1 cellular context compared by ENCODE assay signal in genomic region chr6:116615937-116616756, GRCh38.
TF ChIP-seq lines count a peak whose summit lies in the region.

Gene RSPH4A, plus strand, starts transcription at chr6:116616479. Its CDS starts 145 bp downstream, at chr6:116616624.

TF ChIP-seq in HEK293, 187 proteins besides CTCF, POLR2A, EP300 and RAD21 (continued from another document and continues in another):
- TF ChIP-seq ZBTB11 (tag by site-specific recombination; conservative IDR thresholded peaks at IDR 0.05; ENCODE audit: low read depth) (0 out of 2 replicates have a peak, but pooled peaks have one; percentile 28), SALL2 (tag by site-specific recombination; IDR thresholded peaks at IDR 0.05; ENCODE audit: borderline replicate concordance) (no peak), ZNF701 (tag by site-specific recombination; IDR thresholded peaks at IDR 0.05) (no peak), ZFP3 (tag by site-specific recombination; IDR thresholded peaks at IDR 0.05; ENCODE audit: low read depth) (no peak), ZNF488 (tag by site-specific recombination; IDR thresholded peaks at IDR 0.05) (no peak), ZNF600 (tag by site-specific recombination; IDR thresholded peaks at IDR 0.05) (peak; percentile 100), ZNF521 (tag by site-specific recombination; IDR thresholded peaks at IDR 0.05) (no peak), ZNF704 (tag by site-specific recombination; IDR thresholded peaks at IDR 0.05) (no peak), ZNF391 (tag by site-specific recombination; IDR thresholded peaks at IDR 0.05; ENCODE audit: borderline replicate concordance, low read depth) (peak; percentile 82; the same call in 1 of the 2 replicates), ZSCAN16 (tag by site-specific recombination; IDR thresholded peaks at IDR 0.05) (peak; percentile 51; the same call in 1 of the 2 replicates), ZNF211 (tag by site-specific recombination; IDR thresholded peaks at IDR 0.05; ENCODE audit: low read depth) (no peak), ZNF561 (tag by site-specific recombination; IDR thresholded peaks at IDR 0.05; ENCODE audit: borderline replicate concordance) (no peak), ZNF530 (tag by site-specific recombination; IDR thresholded peaks at IDR 0.05; ENCODE audit: low read depth) (no peak), ZFP69B (tag by site-specific recombination; IDR thresholded peaks at IDR 0.05) (peak; percentile 75), PRDM10 (tag by site-specific recombination; IDR thresholded peaks at IDR 0.05) (peak; percentile 93), SP2 (tag by site-specific recombination; IDR thresholded peaks at IDR 0.05) (peak; percentile 89), ZNF266 (tag by site-specific recombination; IDR thresholded peaks at IDR 0.05; ENCODE audit: low read depth) (no peak), ZNF645 (tag by site-specific recombination; IDR thresholded peaks at IDR 0.05) (no peak), ZNF26 (tag by site-specific recombination; IDR thresholded peaks at IDR 0.05) (no peak), ZNF555 (tag by site-specific recombination; conservative IDR thresholded peaks at IDR 0.05) (no peak), ZBTB8A (tag by site-specific recombination; IDR thresholded peaks at IDR 0.05) (peak; percentile 22; the same call in 1 of the 2 replicates), ZNF639 (tag by site-specific recombination; IDR thresholded peaks at IDR 0.05) (peak; percentile 86), ZBTB21 (tag by site-specific recombination; IDR thresholded peaks at IDR 0.05) (no peak), MEIS1 (CRISPR knock-in tag; IDR thresholded peaks at IDR 0.05; ENCODE audit: borderline replicate concordance) (no peak), ZNF394 (tag by site-specific recombination; IDR thresholded peaks at IDR 0.05; ENCODE audit: borderline replicate concordance) (no peak), ELK4 (IDR thresholded peaks at IDR 0.05; ENCODE audit: borderline replicate concordance, low read depth, low read length) (no peak), ZNF624 (tag by site-specific recombination; IDR thresholded peaks at IDR 0.05) (no peak), ZNF544 (tag by site-specific recombination; IDR thresholded peaks at IDR 0.05) (no peak), ZNF10 (tag by site-specific recombination; IDR thresholded peaks at IDR 0.05) (no peak), ZNF621 (tag by site-specific recombination; IDR thresholded peaks at IDR 0.05) (no peak), ZNF629 (tag by site-specific recombination; IDR thresholded peaks at IDR 0.05) (peak; percentile 39; the same call in 1 of the 2 replicates), KLF9 (tag by site-specific recombination; IDR thresholded peaks at IDR 0.05; ENCODE audit: low read depth) (no peak), ZNF433 (tag by site-specific recombination; IDR thresholded peaks at IDR 0.05; ENCODE audit: low read depth) (no peak), ZNF169 (tag by site-specific recombination; IDR thresholded peaks at IDR 0.05) (no peak), YY2 (tag by site-specific recombination; IDR thresholded peaks at IDR 0.05) (peak; percentile 82), HOXA7 (CRISPR knock-in tag; IDR thresholded peaks at IDR 0.05; ENCODE audit: borderline replicate concordance) (no peak), ZNF248 (tag by site-specific recombination; IDR thresholded peaks at IDR 0.05) (no peak), ZNF280C (tag by site-specific recombination; IDR thresholded peaks at IDR 0.05) (no peak), ZNF184 (tag by site-specific recombination; IDR thresholded peaks at IDR 0.05) (no peak), YY1 (tag by site-specific recombination; IDR thresholded peaks at IDR 0.05) (peak; percentile 53; the same call in 1 of the 2 replicates), ATF2 (tag by site-specific recombination; IDR thresholded peaks at IDR 0.05; ENCODE audit: low read depth) (no peak)
